Comparison of ENCODE assay signal across 25 cellular contexts in the genomic region with DNA sequence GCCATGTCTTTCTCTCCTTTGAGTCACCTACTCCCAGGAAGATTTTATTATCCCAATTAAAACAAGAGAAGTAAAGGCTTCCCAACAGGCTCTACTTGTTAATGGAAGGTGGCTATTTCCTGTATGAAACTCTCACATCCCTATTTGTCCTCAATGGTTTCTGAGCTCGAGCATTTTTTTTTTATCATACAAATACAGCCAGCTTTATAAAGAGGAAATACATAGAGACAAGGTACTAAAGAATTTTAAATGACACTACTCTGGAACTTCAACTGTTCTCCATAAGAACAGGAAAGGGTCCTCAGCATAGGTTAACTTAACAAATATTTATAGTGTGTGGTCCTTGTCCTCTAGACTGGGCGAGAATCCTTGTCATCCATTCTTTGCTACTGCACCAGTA. TPM values are rescaled to one million over a fixed set of nuclear protein-coding genes. Genes with fewer than 3 reads are reported as not detected.
"Had no signal": no experiment of that assay in that cellular context is flagged by ENCODE, and none has a peak within 500 bp of the region (broad histone marks: within the 10 kb centered on the region; RNA-seq: fewer than 3 reads in every experiment).

No MANE protein-coding gene starts in this region.

- FAIRE-seq: K562 had no signal

- DNase-seq: Kasumi-1, MM.1S, NCI-H1048, NCI-H1105, NCI-H1417, NCI-H1436 treated with DMSO at 0.1 percent for 48 hours, NCI-H1694, NCI-H187 treated with DMSO at 0.1 percent for 48 hours, NCI-H2081, NCI-H2107, NCI-H2227 treated with DMSO at 0.1 percent for 48 hours, NCI-H524, NCI-H526 treated with DMSO at 0.1 percent for 48 hours, NCI-H748 treated with DMSO at 0.1 percent for 48 hours, PC-3, SHP77, SK-N-SH, T-helper 1 cell had no signal

- H3K9me2 ChIP-seq: SK-N-SH had no signal

- ATAC-seq: K562, Panc1, PC-3 had no signal

- H3K9ac ChIP-seq: KMS-11, SK-N-SH had no signal

- H3K4me3 ChIP-seq: K562 had no signal

- H3K9me3 ChIP-seq: SK-N-SH had no signal

- H3K4me2 ChIP-seq: KMS-11, SK-N-SH had no signal

- H3K27ac ChIP-seq: KMS-11, RWPE1 had no signal

RNA-seq across cellular contexts. Expression of a gene that starts 41.0 kb away (rescaled TPM):
- total RNA-seq: HT1080, NCI-H460, PC-3, SK-MEL-5 had no signal
